Comparison of ENCODE assay signal across 11 cellular contexts in genomic region chr19:13017306-13018036, GRCh38. TPM values are rescaled to one million over a fixed set of nuclear protein-coding genes. Genes with fewer than 3 reads are reported as not detected.
A peak's percentile ranks its signal among the peaks of the same experiment; 100 is the strongest.
DNase-seq lines count a peak whose midpoint lies in the region; ATAC-seq, FAIRE-seq and TF ChIP-seq lines count a peak whose summit lies in the region.
"Had no signal": no experiment of that assay in that cellular context is flagged by ENCODE, and none has a peak within 500 bp of the region (broad histone marks: within the 10 kb centered on the region; RNA-seq: fewer than 3 reads in every experiment).

No MANE protein-coding gene starts in this region.

- H3K27me3 ChIP-seq in H7 (ENCODE audit: control insufficient read depth, insufficient read depth, low read length) (peaks cover 99% of the 10 kb centered on the region), body of pancreas (no peaks in the 10 kb centered on the region)

- DNase-seq in H7 (peak; percentile 75), body of pancreas (no peak), kidney (peak; percentile 55), superior temporal gyrus (ENCODE audit: extremely low spot score) (peak; percentile 75), NCI-H146 treated with DMSO at 0.1 percent for 48 hours (lab: John Stamatoyannopoulos, UW; ENCODE audit: unreplicated experiment) (no peak)
- no peak for DNase-seq in activated CD4-positive, alpha-beta T cell treated with anti-CD3 and anti-CD28 coated beads, Interleukin-2, amount 50 U/mL, for 48 hours
- DNase-seq: NCI-H1417 had no signal

- H3K27ac ChIP-seq in body of pancreas = peak overlapping the region in 3 of 4 donors; percentile 38 to 70 (median 54)
- H3K27ac ChIP-seq in kidney (ENCODE audit: low read depth in 2 of 2, low read length in 2 of 2) = peak overlapping the region in 1 of 2 donors; percentile 23
- H3K27ac ChIP-seq: HL-60 had no signal

- no peak for TF ChIP-seq POLR2A in body of pancreas (IDR thresholded peaks at IDR 0.05)

- H3K4me1 ChIP-seq in body of pancreas (peaks cover 27% of the 10 kb centered on the region), kidney (ENCODE audit: control insufficient read depth in 1 of 2, insufficient read depth in 1 of 2, low read depth in 1 of 2, low read length in 2 of 2) (peaks cover 0 to 10% of the 10 kb centered on the region in 2 donors)

- ATAC-seq in body of pancreas (no peak), HG02884 (IDR thresholded peaks at IDR 0.05; ENCODE audit: unreplicated experiment) (no peak), GM19463 (IDR thresholded peaks at IDR 0.05; ENCODE audit: unreplicated experiment) (no peak)
- ATAC-seq: sciatic nerve had no signal

- no peak overlapping the region for H3K9ac ChIP-seq in kidney (ENCODE audit: low read length in 2 of 2)

- H3K4me3 ChIP-seq in H7 (ENCODE audit: insufficient read depth, low read depth, low read length) (no peak overlapping the region), body of pancreas (no peak overlapping the region), kidney (ENCODE audit: low read length in 2 of 2) (no peak overlapping the region)

- TF ChIP-seq CTCF in body of pancreas (IDR thresholded peaks at IDR 0.05) = no peak
- no peak for TF ChIP-seq CTCF in kidney (IDR thresholded peaks at IDR 0.05; ENCODE audit: borderline replicate concordance, extremely low read depth, insufficient read depth)

- intact Hi-C loops in body of pancreas (cut with DNase I) = no loop called here
- intact Hi-C loops in kidney (cut with DNase I) = no loop called here

- no peaks in the 10 kb centered on the region for H3K9me3 ChIP-seq in body of pancreas
- H3K9me3 ChIP-seq in kidney (ENCODE audit: control insufficient read depth in 1 of 2, low read length in 2 of 2) = no peaks in the 10 kb centered on the region

- WGBS in body of pancreas, 2 donors = 76% methylated on average over 14 of the region's 14 CpGs

- no peak for FAIRE-seq in kidney (lab: Jason Lieb, UNC)

- no peaks in the 10 kb centered on the region for H3K36me3 ChIP-seq in H7 (replicated peaks; ENCODE audit: control insufficient read depth, insufficient read depth, low read length)
- H3K36me3 ChIP-seq in body of pancreas (replicated peaks in 1 of 2; ENCODE audit: insufficient read depth in 1 of 2, low read depth in 2 of 2) = no peaks in the 10 kb centered on the region
- H3K36me3 ChIP-seq in kidney (ENCODE audit: control insufficient read depth in 1 of 2, insufficient read depth in 2 of 2, low read length in 2 of 2) = no peaks in the 10 kb centered on the region

RNA-seq across cellular contexts. Expression of gene NFIX, which starts 22.2 kb away (rescaled TPM):
- 0.03 and 0.07 TPM in 2 replicates for total RNA-seq in H7 (2014; rRNA removed; shearing (Covaris generic))
- total RNA-seq in body of pancreas = 10 to 100 TPM; 16.9 to 26.7 TPM
- 65.0 TPM for total RNA-seq in kidney
- 4.3 TPM for polyA plus RNA-seq in kidney (ENCODE audit: insufficient read depth, low read depth, low replicate concordance)

RNA-seq across cellular contexts. Expression of gene DAND5, which starts 48.1 kb away (rescaled TPM):
- total RNA-seq in H7 (2014; rRNA removed; shearing (Covaris generic)) = 0.15 TPM in 1 of 2 replicates, not detected in the other
- total RNA-seq in body of pancreas (not detected), kidney (not detected)
- polyA plus RNA-seq in kidney (ENCODE audit: insufficient read depth, low read depth, low replicate concordance) = not detected
- total RNA-seq: sciatic nerve had no signal

Comparison
In these comparisons a context has a peak if more than half of its experiments do, and no peak if none do; other contexts are left out.
1. DNase-seq: peak in H7 (single experiment), kidney (single experiment) and superior temporal gyrus (single experiment); none in body of pancreas (0 of 4), activated CD4-positive, alpha-beta T cell treated with anti-CD3 and anti-CD28 coated beads, Interleukin-2, amount 50 U/mL, for 48 hours (0 of 2) and NCI-H146 treated with DMSO at 0.1 percent for 48 hours (single experiment).
2. RNA of gene NFIX, which starts 22.2 kb away (total RNA-seq): 65.0 TPM in kidney (single experiment) and 16.9 to 26.7 TPM in body of pancreas; 0.03 to 0.07 TPM in H7; every median in the first group is over 10 times any median in the second.